In genomic region chr12:55732288-55732687, GRCh38 we compare ENCODE assay signal across 16 cellular contexts. TPM values are rescaled to one million over a fixed set of nuclear protein-coding genes. Genes with fewer than 3 reads are reported as not detected.
A peak's percentile ranks its signal among the peaks of the same experiment; 100 is the strongest.
DNase-seq lines count a peak whose midpoint lies in the region; ATAC-seq and TF ChIP-seq lines count a peak whose summit lies in the region.
"Had no signal": no experiment of that assay in that cellular context is flagged by ENCODE, and none has a peak within 500 bp of the region (broad histone marks: within the 10 kb centered on the region; RNA-seq: fewer than 3 reads in every experiment).

No MANE protein-coding gene starts in this region.

- H3K4me1 Mint-ChIP-seq in activated T-helper 2 cell treated with anti-CD3 and anti-CD28 coated beads, Interferon-gamma antibody, Interleukin-2, Interleukin-4, amounts not matched to agents 10 μg/mL and 5 μg/mL and 100 μg/mL, durations not matched to agents 14 hours and 24 hours and 36 hours (ENCODE audit: low read depth), result peaks cover 23% of the 10 kb centered on the region

- H2AFZ ChIP-seq in Loucy (ENCODE audit: low read length), result no peak overlapping the region
- H2AFZ ChIP-seq: PC-9 had no signal

- H3K27ac ChIP-seq in BLaER1 (no peak overlapping the region), heart right ventricle (no peak overlapping the region)
- H3K27ac ChIP-seq: C4-2B, PC-9, SK-N-MC had no signal

- H3K27me3 Mint-ChIP-seq in activated T-helper 2 cell treated with anti-CD3 and anti-CD28 coated beads, Interferon-gamma antibody, Interleukin-2, Interleukin-4, amounts not matched to agents 10 μg/mL and 5 μg/mL and 100 μg/mL, durations not matched to agents 14 hours and 24 hours and 36 hours (ENCODE audit: low read depth), result no peaks in the 10 kb centered on the region

- WGBS in heart right ventricle, 2 donors, result 78 to 79% methylated on average over 4 of the region's 4 CpGs

- no peak overlapping the region for H3K4me3 ChIP-seq in BLaER1
- H3K4me3 ChIP-seq in Loucy (ENCODE audit: low read length, poor library complexity, severe bottlenecking), result no peak overlapping the region
- no peak overlapping the region for H3K4me3 ChIP-seq in heart right ventricle
- H3K4me3 ChIP-seq: GM12878, PC-9, SK-N-MC had no signal

- intact Hi-C loops in posterior vena cava (cut with DNase I) (no loop called here), heart right ventricle (cut with DNase I) (loop anchor here in 4 of 10 donors (10.0 kb wide), 4 partner anchors 203 to 383 kb away; partner anchors contain the start of genes DGKA (in 1 of the 4), RPL41 (in 1 of the 4), RPS26 (in 1 of the 4) and ZC3H10 (in 1 of the 4))
- intact Hi-C loops in activated T-helper 2 cell treated with anti-CD3 and anti-CD28 coated beads, Interferon-gamma antibody, Interleukin-2, Interleukin-4, amounts not matched to agents 10 μg/mL and 5 μg/mL and 100 μg/mL, durations not matched to agents 14 hours and 24 hours and 36 hours (cut with micrococcal nuclease), result no loop called here

- H3K9ac ChIP-seq in BLaER1 (no peak overlapping the region), Loucy (ENCODE audit: low read depth, low read length, poor library complexity, severe bottlenecking) (no peak overlapping the region)

- no peak overlapping the region for H3K4me3 Mint-ChIP-seq in activated T-helper 2 cell treated with anti-CD3 and anti-CD28 coated beads, Interferon-gamma antibody, Interleukin-2, Interleukin-4, amounts not matched to agents 10 μg/mL and 5 μg/mL and 100 μg/mL, durations not matched to agents 14 hours and 24 hours and 36 hours (ENCODE audit: low read depth)

- no peak for ATAC-seq in left lobe of liver
- ATAC-seq in heart right ventricle, result no peak
- ATAC-seq in HG03354 (IDR thresholded peaks at IDR 0.05; ENCODE audit: poor library complexity, severe bottlenecking, unreplicated experiment), result no peak
- ATAC-seq: GM12878 had no signal

- H3K4me2 ChIP-seq in BLaER1 (peak overlapping the region; percentile 99), Loucy (ENCODE audit: low read depth, low read length, poor library complexity, severe bottlenecking) (peak overlapping the region; percentile 28)
- H3K4me2 ChIP-seq: PC-9 had no signal

- no peaks in the 10 kb centered on the region for H3K27me3 ChIP-seq in BLaER1
- H3K27me3 ChIP-seq in Loucy (ENCODE audit: insufficient read depth, low read length, poor library complexity, severe bottlenecking), result no peaks in the 10 kb centered on the region
- no peaks in the 10 kb centered on the region for H3K27me3 ChIP-seq in heart right ventricle

- H3K9me3 Mint-ChIP-seq in activated T-helper 2 cell treated with anti-CD3 and anti-CD28 coated beads, Interferon-gamma antibody, Interleukin-2, Interleukin-4, amounts not matched to agents 10 μg/mL and 5 μg/mL and 100 μg/mL, durations not matched to agents 14 hours and 24 hours and 36 hours, result no peaks in the 10 kb centered on the region

- H3K27ac Mint-ChIP-seq in activated T-helper 2 cell treated with anti-CD3 and anti-CD28 coated beads, Interferon-gamma antibody, Interleukin-2, Interleukin-4, amounts not matched to agents 10 μg/mL and 5 μg/mL and 100 μg/mL, durations not matched to agents 14 hours and 24 hours and 36 hours, result no peak overlapping the region

- peaks cover 59% of the 10 kb centered on the region for H3K4me1 ChIP-seq in BLaER1
- peaks cover 32% of the 10 kb centered on the region for H3K4me1 ChIP-seq in Loucy (ENCODE audit: insufficient read depth, low read length, poor library complexity, severe bottlenecking)
- peaks cover 12 to 37% (median 29%) of the 10 kb centered on the region in 9 donors for H3K4me1 ChIP-seq in heart right ventricle

- DNase-seq in left lobe of liver (ENCODE audit: low spot score) (peak; percentile 39), posterior vena cava (ENCODE audit: low spot score) (peak; percentile 67), heart right ventricle (no peak), hippocampal formation (lab: John Stamatoyannopoulos, UW) (no peak)
- DNase-seq in activated T-helper 2 cell treated with anti-CD3 and anti-CD28 coated beads, Interferon-gamma antibody, Interleukin-2, Interleukin-4, amounts not matched to agents 10 μg/mL and 5 μg/mL and 100 μg/mL, durations not matched to agents 14 hours and 24 hours and 36 hours (ENCODE audit: low spot score), result no peak
- DNase-seq: DMS53, HCEC 1CT, NCI-H1092 treated with DMSO at 0.1 percent for 48 hours, NCI-H1694 treated with DMSO at 0.1 percent for 48 hours, PC-9 had no signal

- H3K9me2 ChIP-seq in Loucy (replicated peaks; ENCODE audit: low read depth, low read length), result no peaks in the 10 kb centered on the region

- H3K36me3 ChIP-seq in BLaER1 (peaks cover under 1% of the 10 kb centered on the region), Loucy (ENCODE audit: insufficient read depth, low read length) (no peaks in the 10 kb centered on the region), heart right ventricle (peaks cover 0 to 3% (median 0%) of the 10 kb centered on the region in 9 donors)

- TF ChIP-seq CTCF in Loucy (conservative IDR thresholded peaks at IDR 0.05; ENCODE audit: low read length), result no peak
- no peak for TF ChIP-seq CTCF in heart right ventricle (IDR thresholded peaks at IDR 0.05)

- H3K9me3 ChIP-seq in BLaER1 (no peaks in the 10 kb centered on the region), Loucy (ENCODE audit: insufficient read depth, low read depth, low read length) (no peaks in the 10 kb centered on the region), heart right ventricle (no peaks in the 10 kb centered on the region)

- H3F3A ChIP-seq in Loucy (ENCODE audit: low read depth), result peaks cover 12% of the 10 kb centered on the region

- no peaks in the 10 kb centered on the region for H3K36me3 Mint-ChIP-seq in activated T-helper 2 cell treated with anti-CD3 and anti-CD28 coated beads, Interferon-gamma antibody, Interleukin-2, Interleukin-4, amounts not matched to agents 10 μg/mL and 5 μg/mL and 100 μg/mL, durations not matched to agents 14 hours and 24 hours and 36 hours (ENCODE audit: low read depth)

- H4K20me1 ChIP-seq in BLaER1, result peaks cover 8% of the 10 kb centered on the region
- peaks cover 9% of the 10 kb centered on the region for H4K20me1 ChIP-seq in Loucy (ENCODE audit: insufficient read depth, low read length, poor library complexity, severe bottlenecking)

- peaks cover 27% of the 10 kb centered on the region for H3K79me2 ChIP-seq in Loucy (ENCODE audit: insufficient read depth, low read length)

RNA-seq across cellular contexts. Expression of gene CD63, which starts 3.5 kb away (rescaled TPM):
- total RNA-seq in left lobe of liver (203 TPM), posterior vena cava (1,000 to 10,000 TPM; 1,385 to 1,570 TPM), heart right ventricle (1,000 to 10,000 TPM in 2 of 10 donors, 100 to 1,000 TPM in 8; 565 to 1,547 (median 768) TPM)
- 1,000 to 10,000 TPM; 1,333 to 2,861 TPM for polyA plus RNA-seq in heart right ventricle
- 230 and 236 TPM in 2 replicates for total RNA-seq in activated T-helper 2 cell treated with anti-CD3 and anti-CD28 coated beads, Interferon-gamma antibody, Interleukin-2, Interleukin-4, amounts not matched to agents 10 μg/mL and 5 μg/mL and 100 μg/mL, durations not matched to agents 14 hours and 24 hours and 36 hours

RNA-seq across cellular contexts. Expression of gene GDF11, which starts 10.6 kb away (rescaled TPM):
- total RNA-seq in left lobe of liver (1.1 TPM), posterior vena cava (10 to 100 TPM in 1 of 2 donors, 1 to 10 TPM in 1; 8.4 to 11.0 TPM), heart right ventricle (10 to 100 TPM in 8 of 10 donors, 1 to 10 TPM in 2; 6.2 to 17.6 (median 12.4) TPM)
- polyA plus RNA-seq in heart right ventricle, result 1 to 10 TPM; 3.2 to 8.3 TPM
- 15.3 and 15.4 TPM in 2 replicates for total RNA-seq in activated T-helper 2 cell treated with anti-CD3 and anti-CD28 coated beads, Interferon-gamma antibody, Interleukin-2, Interleukin-4, amounts not matched to agents 10 μg/mL and 5 μg/mL and 100 μg/mL, durations not matched to agents 14 hours and 24 hours and 36 hours

RNA-seq across cellular contexts. Expression of gene RDH5, which starts 12.1 kb away (rescaled TPM):
- total RNA-seq in left lobe of liver, result 60.0 TPM
- total RNA-seq in posterior vena cava, result 10 to 100 TPM; 19.2 to 39.7 TPM
- total RNA-seq in heart right ventricle, result 10 to 100 TPM in 6 of 10 donors, 1 to 10 TPM in 4; 4.9 to 25.9 (median 13.6) TPM
- 10 to 100 TPM; 40.1 to 54.5 TPM for polyA plus RNA-seq in heart right ventricle
- 6.5 and 8.1 TPM in 2 replicates for total RNA-seq in activated T-helper 2 cell treated with anti-CD3 and anti-CD28 coated beads, Interferon-gamma antibody, Interleukin-2, Interleukin-4, amounts not matched to agents 10 μg/mL and 5 μg/mL and 100 μg/mL, durations not matched to agents 14 hours and 24 hours and 36 hours

RNA-seq across cellular contexts. Expression of gene BLOC1S1, which starts 16.4 kb away (rescaled TPM):
- 97.2 TPM for total RNA-seq in left lobe of liver
- total RNA-seq in posterior vena cava, result 100 to 1,000 TPM; 115 to 118 TPM
- 100 to 1,000 TPM in 5 of 10 donors, 10 to 100 TPM in 5; 68.3 to 136 (median 101) TPM for total RNA-seq in heart right ventricle
- polyA plus RNA-seq in heart right ventricle, result 100 to 1,000 TPM; 305 to 515 TPM
- 72.3 and 73.9 TPM in 2 replicates for total RNA-seq in activated T-helper 2 cell treated with anti-CD3 and anti-CD28 coated beads, Interferon-gamma antibody, Interleukin-2, Interleukin-4, amounts not matched to agents 10 μg/mL and 5 μg/mL and 100 μg/mL, durations not matched to agents 14 hours and 24 hours and 36 hours

RNA-seq across cellular contexts. Expression of gene ITGA7, which starts 24.6 kb away (rescaled TPM):
- total RNA-seq in left lobe of liver, result 16.9 TPM
- total RNA-seq in posterior vena cava, result 100 to 1,000 TPM; 497 to 570 TPM
- total RNA-seq in heart right ventricle, result 100 to 1,000 TPM; 422 to 750 (median 538) TPM
- polyA plus RNA-seq in heart right ventricle, result 100 to 1,000 TPM; 247 to 481 TPM
- 0.94 and 1.9 TPM in 2 replicates for total RNA-seq in activated T-helper 2 cell treated with anti-CD3 and anti-CD28 coated beads, Interferon-gamma antibody, Interleukin-2, Interleukin-4, amounts not matched to agents 10 μg/mL and 5 μg/mL and 100 μg/mL, durations not matched to agents 14 hours and 24 hours and 36 hours

Comparison
In these comparisons a context has a peak if more than half of its experiments do, and no peak if none do; other contexts are left out.
1. DNase-seq: peak in left lobe of liver (single experiment) and posterior vena cava (single experiment); none in heart right ventricle (0 of 2), activated T-helper 2 cell treated with anti-CD3 and anti-CD28 coated beads, Interferon-gamma antibody, Interleukin-2, Interleukin-4, amounts not matched to agents 10 μg/mL and 5 μg/mL and 100 μg/mL, durations not matched to agents 14 hours and 24 hours and 36 hours (single experiment) and hippocampal formation (0 of 2).